23 cellular contexts compared by ENCODE assay signal in genomic region chr1:230750986-230751625, GRCh38. TPM values are rescaled to one million over a fixed set of nuclear protein-coding genes. Genes with fewer than 3 reads are reported as not detected.
DNase-seq lines count a peak whose midpoint lies in the region; ATAC-seq, FAIRE-seq and TF ChIP-seq lines count a peak whose summit lies in the region.
"Had no signal": no experiment of that assay in that cellular context is flagged by ENCODE, and none has a peak within 500 bp of the region (broad histone marks: within the 10 kb centered on the region; RNA-seq: fewer than 3 reads in every experiment).

No MANE protein-coding gene starts in this region.

- H3K4me1 ChIP-seq in HepG2 (ENCODE audit: insufficient read depth, low read length) (peaks cover 94% of the 10 kb centered on the region), right lobe of liver (no peaks in the 10 kb centered on the region), mucosa of rectum (ENCODE audit: control insufficient read depth in 2 of 2, insufficient read depth in 2 of 2, low read length in 2 of 2) (peaks cover 25 to 70% of the 10 kb centered on the region in 2 donors), upper lobe of right lung (peaks cover 13% of the 10 kb centered on the region), small intestine (ENCODE audit: control insufficient read depth in 2 of 2, insufficient read depth in 1 of 2, low read depth in 1 of 2, low read length in 1 of 2) (peaks cover 0 to 3% of the 10 kb centered on the region in 2 donors)

- H3K27ac ChIP-seq in HepG2 (ENCODE audit: extremely low read length, insufficient read depth, low read length) (no peak overlapping the region), right lobe of liver (no peak overlapping the region), caudate nucleus (ENCODE audit: low read depth, low read length) (peak overlapping the region; percentile 54), mucosa of rectum (ENCODE audit: low read depth in 2 of 2, low read length in 2 of 2) (peak overlapping the region; percentile 87 to 91), upper lobe of right lung (peak overlapping the region; percentile 60), small intestine (ENCODE audit: low read depth in 1 of 2, low read length in 1 of 2) (peak overlapping the region in 1 of 2 donors; percentile 3)
- H3K27ac ChIP-seq: adrenal gland, heart left ventricle had no signal

- TF ChIP-seq EP300 in HepG2 (IDR thresholded peaks at IDR 0.05; ENCODE audit: low read depth in 2 of 2, low read length in 2 of 2), result no peak
- no peak for TF ChIP-seq EP300 in HepG2 (CRISPR knock-in tag; IDR thresholded peaks at IDR 0.05; ENCODE audit: borderline replicate concordance)

- CTCF ChIA-PET in HepG2 (lab: Yijun Ruan, JAX; ENCODE audit: low intra/inter-chr PET ratio, low total read pairs), result no interaction called here

- H3K27me3 ChIP-seq in HepG2 (ENCODE audit: control insufficient read depth in 1 of 2, insufficient read depth in 2 of 2, low read length in 2 of 2) (no peaks in the 10 kb centered on the region), right lobe of liver (no peaks in the 10 kb centered on the region), mucosa of rectum (ENCODE audit: control insufficient read depth in 2 of 2, insufficient read depth in 2 of 2, low read length in 2 of 2) (no peaks in the 10 kb centered on the region), upper lobe of right lung (no peaks in the 10 kb centered on the region), small intestine (ENCODE audit: control insufficient read depth in 2 of 2, insufficient read depth in 2 of 2, low read length in 2 of 2) (no peaks in the 10 kb centered on the region)
- H3K27me3 ChIP-seq: adrenal gland, heart left ventricle had no signal

- H3K4me3 ChIP-seq in HepG2 (replicated peaks in 1 of 3; ENCODE audit: insufficient read depth in 1 of 3, low read depth in 2 of 3, low read length in 3 of 3) (peak overlapping the region in 2 of 3 experiments; percentile 18 to 30; a peak in 2 of 6 replicates), right lobe of liver (no peak overlapping the region), mucosa of rectum (ENCODE audit: low read length in 2 of 2) (peak overlapping the region in 1 of 2 donors; percentile 49), upper lobe of right lung (no peak overlapping the region), small intestine (ENCODE audit: low read depth in 1 of 2, low read length in 2 of 2) (no peak overlapping the region)
- H3K4me3 ChIP-seq: adrenal gland, heart left ventricle had no signal

- TF ChIP-seq CTCF in HepG2 (CRISPR knock-in tag; IDR thresholded peaks at IDR 0.05), result no peak
- TF ChIP-seq CTCF in right lobe of liver (IDR thresholded peaks at IDR 0.05), result no peak
- no peak for TF ChIP-seq CTCF in upper lobe of right lung (IDR thresholded peaks at IDR 0.05)

- no peak for DNase-seq in HepG2 (ENCODE audit: low spot score)
- no peak for DNase-seq in right lobe of liver
- no peak for DNase-seq in caudate nucleus (lab: John Stamatoyannopoulos, UW)
- DNase-seq in upper lobe of right lung, result no peak
- DNase-seq in pons (ENCODE audit: low spot score), result no peak
- DNase-seq in small intestine, result no peak
- DNase-seq: ACHN; activated CD4-positive, CD25-positive, alpha-beta regulatory T cell treated with anti-CD3 and anti-CD28 coated beads, Interleukin-2, amount 50 U/mL, for 72 hours; adrenal gland; CD4-positive, alpha-beta T cell; effector memory CD8-positive, alpha-beta T cell; heart left ventricle; naive thymus-derived CD8-positive, alpha-beta T cell; NCI-H2081 treated with DMSO at 0.1 percent for 48 hours; SK-N-SH; T-helper 9 cell had no signal

- BruUV-seq in HepG2 (replicated peaks; lab: Mats Ljungman, UMichigan), result no TSS peak

- FAIRE-seq in HepG2 (lab: Jason Lieb, UNC), result no peak
- FAIRE-seq in small intestine (lab: Jason Lieb, UNC), result no peak
- FAIRE-seq: GM18507 had no signal

- no peaks in the 10 kb centered on the region for H4K20me1 ChIP-seq in HepG2 (ENCODE audit: insufficient read depth, low read length)

- ATAC-seq in HepG2 (no peak), right lobe of liver (no peak), upper lobe of right lung (no peak), HG02623 (IDR thresholded peaks at IDR 0.05; ENCODE audit: unreplicated experiment) (no peak)
- ATAC-seq: effector memory CD8-positive, alpha-beta T cell; heart left ventricle; naive thymus-derived CD8-positive, alpha-beta T cell; Panc1 had no signal

- intact Hi-C loops in HepG2 (cut with micrococcal nuclease; ENCODE audit: unreplicated experiment) (loop anchor here (2.0 to 5.0 kb wide), 2 partner anchors 22 to 39 kb away; partner anchors contain the start of gene AGT), right lobe of liver (cut with DNase I) (no loop called here), upper lobe of right lung (cut with DNase I) (no loop called here)

- H3K79me2 ChIP-seq in HepG2 (ENCODE audit: insufficient read depth, low read length), result no peaks in the 10 kb centered on the region

- 7% methylated on average over 4 of the region's 6 CpGs for WGBS in HepG2 (ENCODE audit: low lambda C conversion rate)
- WGBS in right lobe of liver (ENCODE audit: insufficient coverage, low coverage, low lambda C conversion rate, missing lambda C conversion rate), result 60% methylated on average over 2 of the region's 6 CpGs
- 32 to 60% (median 46%) methylated on average over 6 of the region's 6 CpGs for WGBS in small intestine, 3 donors

- no peak overlapping the region for H2AFZ ChIP-seq in HepG2 (ENCODE audit: low read length)

- no peak for TF ChIP-seq RAD21 in HepG2 (CRISPR knock-in tag; IDR thresholded peaks at IDR 0.05)

- POLR2A ChIA-PET in HepG2 (lab: Yijun Ruan, JAX), result interaction anchor here (3.6 to 3.9 kb wide), 2 partner anchors 37 to 43 kb away, joined by 25 to 46 read pairs; partner anchors contain the start of gene AGT

- H3K36me3 ChIP-seq in HepG2 (replicated peaks in 1 of 2; ENCODE audit: control insufficient read depth in 1 of 2, insufficient read depth in 2 of 2, low read length in 2 of 2), result no peaks in the 10 kb centered on the region
- no peaks in the 10 kb centered on the region for H3K36me3 ChIP-seq in right lobe of liver
- H3K36me3 ChIP-seq in mucosa of rectum (ENCODE audit: control insufficient read depth in 2 of 2, insufficient read depth in 2 of 2, low read length in 2 of 2), result no peaks in the 10 kb centered on the region
- no peaks in the 10 kb centered on the region for H3K36me3 ChIP-seq in upper lobe of right lung
- H3K36me3 ChIP-seq in small intestine (ENCODE audit: control insufficient read depth in 2 of 2, insufficient read depth in 2 of 2, low read length in 2 of 2), result no peaks in the 10 kb centered on the region
- H3K36me3 ChIP-seq: adrenal gland, heart left ventricle had no signal

- H3K4me2 ChIP-seq in HepG2 (ENCODE audit: low read depth, low read length), result peak overlapping the region; percentile 87
- H3K4me2 ChIP-seq: SK-N-SH had no signal

- H3K9ac ChIP-seq in HepG2 (ENCODE audit: insufficient read depth, low read depth, low read length), result no peak overlapping the region
- peak overlapping the region; percentile 52 to 74 for H3K9ac ChIP-seq in mucosa of rectum (ENCODE audit: low read depth in 1 of 2, low read length in 2 of 2)
- H3K9ac ChIP-seq: SK-N-SH had no signal

- no peak for TF ChIP-seq POLR2A in HepG2 (IDR thresholded peaks at IDR 0.05; ENCODE audit: insufficient read depth in 1 of 2, low read depth in 2 of 2, low read length in 2 of 2)
- no peak for TF ChIP-seq POLR2A in right lobe of liver (IDR thresholded peaks at IDR 0.05)

- H3K9me3 ChIP-seq in HepG2 (ENCODE audit: low read length) (no peaks in the 10 kb centered on the region), right lobe of liver (no peaks in the 10 kb centered on the region), mucosa of rectum (ENCODE audit: control insufficient read depth in 2 of 2, low read length in 2 of 2) (no peaks in the 10 kb centered on the region), upper lobe of right lung (no peaks in the 10 kb centered on the region), small intestine (ENCODE audit: control insufficient read depth, low read depth) (no peaks in the 10 kb centered on the region)
- H3K9me3 ChIP-seq: adrenal gland, heart left ventricle, SK-N-SH had no signal

- in situ Hi-C loops in HepG2 (cut with HindIII; ENCODE audit: extremely low pct_ligation_motif_present, low pct_unique_long_range_greater_than_20kb), result no loop called here

RNA-seq across cellular contexts. Expression of gene CAPN9, which starts 3.9 kb away (rescaled TPM):
- total RNA-seq in HepG2 (2016; rRNA removed; fragmentation: Illumina TruSeq; extraction: Trizol), result 0.17 and 0.31 TPM in 2 replicates
- total RNA-seq in HepG2 (2016; cell fraction: cytosol; rRNA removed; fragmentation: Illumina TruSeq; extraction: Trizol; ENCODE audit: low read depth), result not detected in 2 replicates
- total RNA-seq in HepG2 (2016; cell fraction: insoluble cytoplasmic fraction; rRNA removed; fragmentation: Illumina TruSeq; extraction: Trizol), result 0.09 and 0.16 TPM in 2 replicates
- total RNA-seq in HepG2 (2016; cell fraction: membrane; rRNA removed; fragmentation: Illumina TruSeq; extraction: Trizol), result not detected in 2 replicates
- not detected in 2 replicates for total RNA-seq in HepG2 (2016; cell fraction: nucleus; rRNA removed; fragmentation: Illumina TruSeq; extraction: Trizol)
- 0.04 and 0.10 TPM in 2 replicates for polyA plus RNA-seq in HepG2 (2011; rRNA removed)
- 0.06 and 0.11 TPM in 2 replicates for polyA plus RNA-seq in HepG2 (2011; cell fraction: cytosol; rRNA removed)
- polyA plus RNA-seq in HepG2 (2011; cell fraction: nucleus; rRNA removed), result 0.19 TPM in 1 of 2 replicates, not detected in the other
- 0.09 TPM in 1 of 2 replicates, not detected in the other for polyA plus RNA-seq in HepG2 (2012)
- polyA plus RNA-seq in HepG2 (2016; cell fraction: cytosol; fragmentation: Illumina TruSeq; extraction: Trizol; ENCODE audit: low read depth), result 0.26 TPM in 1 of 2 replicates, not detected in the other
- not detected in 2 replicates for polyA plus RNA-seq in HepG2 (2016; cell fraction: insoluble cytoplasmic fraction; fragmentation: Illumina TruSeq; extraction: Trizol; ENCODE audit: low read depth)
- 0.06 TPM in 1 of 2 replicates, not detected in the other for polyA plus RNA-seq in HepG2 (2016; cell fraction: membrane; fragmentation: Illumina TruSeq; extraction: Trizol; ENCODE audit: low read depth)
- polyA plus RNA-seq in HepG2 (2016; cell fraction: nucleus; fragmentation: Illumina TruSeq; extraction: Trizol; ENCODE audit: insufficient read depth, low read depth), result 0.21 TPM in 1 of 2 replicates, not detected in the other
- polyA minus RNA-seq in HepG2 (2011; rRNA and poly(A)+ RNA removed; ENCODE audit: low replicate concordance), result 0.12 TPM in 1 of 2 replicates, not detected in the other
- polyA minus RNA-seq in HepG2 (2011; cell fraction: cytosol; rRNA and poly(A)+ RNA removed), result not detected in 2 replicates
- not detected in 2 replicates for polyA minus RNA-seq in HepG2 (2011; cell fraction: nucleus; rRNA and poly(A)+ RNA removed)
- not detected for total RNA-seq in right lobe of liver
- total RNA-seq in upper lobe of right lung, result 21.8 TPM
- 10 to 100 TPM in 1 of 3 donors, 1 to 10 TPM in 2; 2.6 to 31.1 (median 7.3) TPM for polyA plus RNA-seq in small intestine
- total RNA-seq: CD4-positive, alpha-beta T cell; Daoy; lung microvascular endothelial cell; naive thymus-derived CD8-positive, alpha-beta T cell; pulmonary artery endothelial cell had no signal
- polyA plus RNA-seq: naive thymus-derived CD8-positive, alpha-beta T cell; SK-N-SH had no signal

RNA-seq across cellular contexts. Expression of gene AGT, which starts 37.2 kb away (rescaled TPM):
- 378 and 892 TPM in 2 replicates for total RNA-seq in HepG2 (2016; rRNA removed; fragmentation: Illumina TruSeq; extraction: Trizol)
- 75.9 and 76.7 TPM in 2 replicates for total RNA-seq in HepG2 (2016; cell fraction: cytosol; rRNA removed; fragmentation: Illumina TruSeq; extraction: Trizol; ENCODE audit: low read depth)
- total RNA-seq in HepG2 (2016; cell fraction: insoluble cytoplasmic fraction; rRNA removed; fragmentation: Illumina TruSeq; extraction: Trizol), result 368 and 897 TPM in 2 replicates
- total RNA-seq in HepG2 (2016; cell fraction: membrane; rRNA removed; fragmentation: Illumina TruSeq; extraction: Trizol), result 150 and 163 TPM in 2 replicates
- 728 and 881 TPM in 2 replicates for total RNA-seq in HepG2 (2016; cell fraction: nucleus; rRNA removed; fragmentation: Illumina TruSeq; extraction: Trizol)
- 2,071 and 2,729 TPM in 2 replicates for polyA plus RNA-seq in HepG2 (2011; rRNA removed)
- polyA plus RNA-seq in HepG2 (2011; cell fraction: cytosol; rRNA removed), result 1,947 and 1,991 TPM in 2 replicates
- polyA plus RNA-seq in HepG2 (2011; cell fraction: nucleus; rRNA removed), result 1,234 and 1,580 TPM in 2 replicates
- polyA plus RNA-seq in HepG2 (2012), result 1,477 and 1,796 TPM in 2 replicates
- polyA plus RNA-seq in HepG2 (2016; cell fraction: cytosol; fragmentation: Illumina TruSeq; extraction: Trizol; ENCODE audit: low read depth), result 105 and 108 TPM in 2 replicates
- 413 and 471 TPM in 2 replicates for polyA plus RNA-seq in HepG2 (2016; cell fraction: insoluble cytoplasmic fraction; fragmentation: Illumina TruSeq; extraction: Trizol; ENCODE audit: low read depth)
- 154 and 159 TPM in 2 replicates for polyA plus RNA-seq in HepG2 (2016; cell fraction: membrane; fragmentation: Illumina TruSeq; extraction: Trizol; ENCODE audit: low read depth)
- 1,282 and 1,316 TPM in 2 replicates for polyA plus RNA-seq in HepG2 (2016; cell fraction: nucleus; fragmentation: Illumina TruSeq; extraction: Trizol; ENCODE audit: insufficient read depth, low read depth)
- 0.94 and 2,464 TPM in 2 replicates for polyA minus RNA-seq in HepG2 (2011; rRNA and poly(A)+ RNA removed; ENCODE audit: low replicate concordance)
- 761 and 986 TPM in 2 replicates for polyA minus RNA-seq in HepG2 (2011; cell fraction: cytosol; rRNA and poly(A)+ RNA removed)
- 279 and 432 TPM in 2 replicates for polyA minus RNA-seq in HepG2 (2011; cell fraction: nucleus; rRNA and poly(A)+ RNA removed)
- total RNA-seq in right lobe of liver, result 1,000 to 10,000 TPM; 1,076 to 2,346 (median 1,911) TPM
- total RNA-seq in upper lobe of right lung, result 1.8 TPM
- 1 to 10 TPM in 2 of 3 donors, under 1 TPM in 1; 0.81 to 3.8 (median 1.6) TPM for polyA plus RNA-seq in small intestine
- total RNA-seq: CD4-positive, alpha-beta T cell; Daoy; lung microvascular endothelial cell; naive thymus-derived CD8-positive, alpha-beta T cell; pulmonary artery endothelial cell had no signal
- polyA plus RNA-seq: naive thymus-derived CD8-positive, alpha-beta T cell had no signal

Comparison
In these comparisons a context has a peak if more than half of its experiments do, and no peak if none do; other contexts are left out.
1. H3K4me3 ChIP-seq: peak in HepG2 (2 of 3); none in right lobe of liver (0 of 3), upper lobe of right lung (single experiment) and small intestine (0 of 2).
2. H3K27ac ChIP-seq: peak in caudate nucleus (single experiment), mucosa of rectum (2 of 2) and upper lobe of right lung (single experiment); none in HepG2 (single experiment) and right lobe of liver (0 of 3).
3. RNA of gene CAPN9, which starts 3.9 kb away (total RNA-seq): 21.8 TPM in upper lobe of right lung (single experiment); 0.09 to 0.31 TPM in HepG2 and not detected in right lobe of liver; every median in the first group is over 10 times any median in the second.
4. RNA of gene AGT, which starts 37.2 kb away (total RNA-seq): 1,076 to 2,346 TPM in right lobe of liver and 75.9 to 897 TPM in HepG2; 1.8 TPM in upper lobe of right lung (single experiment); every median in the first group is over 10 times any median in the second.